16 cellular contexts compared by ENCODE assay signal in the genomic region with DNA sequence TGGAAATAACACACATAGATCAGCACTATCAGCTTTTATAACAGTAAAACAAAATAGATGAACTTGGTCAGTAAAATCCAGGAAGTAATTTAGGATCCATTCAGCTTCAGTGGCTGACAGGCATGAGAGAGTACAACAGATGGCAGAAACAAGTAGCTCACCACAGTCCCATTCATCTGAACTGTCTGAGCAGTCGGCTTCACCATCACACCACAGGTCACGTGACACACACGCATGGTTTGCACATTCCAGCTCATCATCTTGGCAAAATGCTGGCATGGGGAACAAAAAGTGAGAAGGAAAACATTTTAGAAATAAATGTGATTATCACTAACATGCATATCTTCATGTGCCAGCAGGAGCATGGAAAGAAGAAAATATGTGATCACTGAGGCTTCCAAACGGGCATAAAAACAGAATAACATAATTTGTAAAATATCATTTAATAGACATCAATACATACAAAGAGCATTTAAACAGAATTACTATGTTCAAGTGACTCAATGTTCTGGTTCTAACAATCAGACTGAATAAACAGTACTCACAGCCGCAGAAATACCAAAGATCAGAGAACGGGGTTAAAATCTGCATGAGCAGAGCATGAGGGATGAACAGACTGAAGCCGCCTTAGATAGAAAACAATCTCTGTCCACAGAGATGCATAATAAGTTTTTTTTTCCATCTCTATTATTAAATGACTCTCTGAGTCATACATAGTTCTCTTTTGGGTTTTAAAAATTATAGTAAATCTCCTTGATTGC.
A peak's percentile ranks its signal among the peaks of the same experiment; 100 is the strongest.
DNase-seq lines count a peak whose midpoint lies in the region; ATAC-seq and TF ChIP-seq lines count a peak whose summit lies in the region.
"Had no signal": no experiment of that assay in that cellular context is flagged by ENCODE, and none has a peak within 500 bp of the region (broad histone marks: within the 10 kb centered on the region; RNA-seq: fewer than 3 reads in every experiment).

No MANE protein-coding gene starts in this region.

- H3K4me2 ChIP-seq in neural progenitor cell: no peak overlapping the region

- H2AFZ ChIP-seq in neural progenitor cell (replicated peaks): no peak overlapping the region

- H3K9ac ChIP-seq in neural progenitor cell: no peak overlapping the region

- H4K20me1 ChIP-seq in neural progenitor cell (ENCODE audit: low read depth): no peaks in the 10 kb centered on the region

- peaks cover 7% of the 10 kb centered on the region for H3K27me3 Mint-ChIP-seq in neural progenitor cell (ENCODE audit: insufficient read depth, low read depth)

- peak; percentile 53 for DNase-seq in Daoy (ENCODE audit: low read depth)
- peak; percentile 23 to 77 for DNase-seq in NCI-H524 (lab: John Stamatoyannopoulos, UW)
- DNase-seq in epithelial cell of proximal tubule (ENCODE audit: low read depth): peak; percentile 16
- peak; percentile 4 for DNase-seq in neural progenitor cell (ENCODE audit: low spot score)
- no peak for DNase-seq in HCEC 1CT
- no peak for DNase-seq in NCI-H1436 (lab: John Stamatoyannopoulos, UW)
- no peak for DNase-seq in effector memory CD4-positive, alpha-beta T cell
- DNase-seq: colonic mucosa, gastrocnemius medialis, left cardiac atrium, MG63, natural killer cell, NCI-H2227 treated with DMSO at 0.1 percent for 48 hours, small intestine had no signal

- no peak overlapping the region for H3K4me3 Mint-ChIP-seq in neural progenitor cell
- H3K4me3 Mint-ChIP-seq: natural killer cell had no signal

- no peaks in the 10 kb centered on the region for H3K27me3 ChIP-seq in neural progenitor cell
- H3K27me3 ChIP-seq in effector memory CD4-positive, alpha-beta T cell (replicated peaks; ENCODE audit: control insufficient read depth, insufficient read depth, low read length, poor library complexity, severe bottlenecking): no peaks in the 10 kb centered on the region
- H3K27me3 ChIP-seq: colonic mucosa, gastrocnemius medialis, MG63 had no signal

- peaks cover under 1% of the 10 kb centered on the region for H3K9me3 Mint-ChIP-seq in neural progenitor cell
- H3K9me3 Mint-ChIP-seq: activated naive CD4-positive, alpha-beta T cell treated with anti-CD3 and anti-CD28 coated beads, Interleukin-2, amount 50 U/mL, for 72 hours; natural killer cell had no signal

- no peaks in the 10 kb centered on the region for H3K79me2 ChIP-seq in neural progenitor cell (ENCODE audit: low read depth)

- H3K4me1 Mint-ChIP-seq in neural progenitor cell: peaks cover 19% of the 10 kb centered on the region
- H3K4me1 Mint-ChIP-seq: natural killer cell had no signal

- TF ChIP-seq CTCF in epithelial cell of proximal tubule (conservative IDR thresholded peaks at IDR 0.05; ENCODE audit: low read depth, low read length) (no peak), neural progenitor cell (IDR thresholded peaks at IDR 0.05) (no peak)

- ATAC-seq in GM21390 (IDR thresholded peaks at IDR 0.05; ENCODE audit: unreplicated experiment): no peak
- ATAC-seq: activated naive CD4-positive, alpha-beta T cell treated with anti-CD3 and anti-CD28 coated beads, Interleukin-2, amount 50 U/mL, for 72 hours; gastrocnemius medialis; natural killer cell had no signal

- H3K36me3 Mint-ChIP-seq in neural progenitor cell: no peaks in the 10 kb centered on the region
- H3K36me3 Mint-ChIP-seq: activated naive CD4-positive, alpha-beta T cell treated with anti-CD3 and anti-CD28 coated beads, Interleukin-2, amount 50 U/mL, for 72 hours; natural killer cell had no signal

- H3K9me3 ChIP-seq in neural progenitor cell (ENCODE audit: low read depth): no peaks in the 10 kb centered on the region
- H3K9me3 ChIP-seq in effector memory CD4-positive, alpha-beta T cell (ENCODE audit: control insufficient read depth, low read length): no peaks in the 10 kb centered on the region
- H3K9me3 ChIP-seq: colonic mucosa, gastrocnemius medialis, MG63 had no signal

- no peaks in the 10 kb centered on the region for H3K36me3 ChIP-seq in neural progenitor cell
- no peaks in the 10 kb centered on the region for H3K36me3 ChIP-seq in effector memory CD4-positive, alpha-beta T cell (ENCODE audit: control insufficient read depth, insufficient read depth, low read length)
- H3K36me3 ChIP-seq: colonic mucosa, gastrocnemius medialis, MG63 had no signal

- no peak overlapping the region for H3K27ac Mint-ChIP-seq in neural progenitor cell
- H3K27ac Mint-ChIP-seq: natural killer cell had no signal

- no peaks in the 10 kb centered on the region for H3K4me1 ChIP-seq in neural progenitor cell
- H3K4me1 ChIP-seq in effector memory CD4-positive, alpha-beta T cell (ENCODE audit: control insufficient read depth, insufficient read depth, low read length, poor library complexity, severe bottlenecking): no peaks in the 10 kb centered on the region
- H3K4me1 ChIP-seq: colonic mucosa, gastrocnemius medialis had no signal

- no peaks in the 10 kb centered on the region for H3F3A ChIP-seq in neural progenitor cell (ENCODE audit: low read depth)

- no peak overlapping the region for H3K27ac ChIP-seq in neural progenitor cell
- no peak overlapping the region for H3K27ac ChIP-seq in effector memory CD4-positive, alpha-beta T cell (ENCODE audit: insufficient read depth, low read length, poor library complexity, severe bottlenecking)
- H3K27ac ChIP-seq: colonic mucosa, gastrocnemius medialis had no signal

- H3K4me3 ChIP-seq in epithelial cell of proximal tubule (ENCODE audit: low read depth, low read length) (no peak overlapping the region), neural progenitor cell (no peak overlapping the region)
- no peak overlapping the region for H3K4me3 ChIP-seq in effector memory CD4-positive, alpha-beta T cell (ENCODE audit: insufficient read depth, low read depth, low read length, poor library complexity, severe bottlenecking)
- H3K4me3 ChIP-seq: colonic mucosa, gastrocnemius medialis, MG63 had no signal

Comparison
In these comparisons a context has a peak if more than half of its experiments do, and no peak if none do; other contexts are left out.
1. DNase-seq: peak in Daoy (single experiment), NCI-H524 (2 of 2), epithelial cell of proximal tubule (single experiment) and neural progenitor cell (single experiment); none in HCEC 1CT (single experiment), NCI-H1436 (single experiment) and effector memory CD4-positive, alpha-beta T cell (0 of 3).